21 cellular contexts compared by ENCODE assay signal in the genomic region with DNA sequence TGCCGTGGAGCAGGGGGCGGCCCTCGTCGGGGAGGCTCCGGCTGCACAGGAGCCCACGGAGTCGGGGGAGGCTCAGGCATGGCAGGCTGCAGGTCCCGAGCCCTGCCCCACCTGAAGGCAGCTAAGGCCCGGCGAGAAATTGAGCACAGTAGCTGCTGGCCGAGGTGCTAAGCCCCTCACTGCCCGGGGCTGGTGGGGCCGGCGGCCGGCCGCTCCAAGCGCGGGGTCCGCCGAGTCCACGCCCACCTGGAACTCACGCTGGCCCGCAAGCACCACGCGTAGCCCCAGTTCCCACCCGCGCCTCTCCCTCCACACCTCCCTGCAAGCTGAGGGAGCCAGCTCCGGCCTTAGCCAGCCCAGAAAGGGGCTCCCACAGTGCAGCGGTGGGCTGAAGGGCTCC.
"Had no signal": no experiment of that assay in that cellular context is flagged by ENCODE, and none has a peak within 500 bp of the region (broad histone marks: within the 10 kb centered on the region; RNA-seq: fewer than 3 reads in every experiment).

No MANE protein-coding gene starts in this region.

- H3K36me3 ChIP-seq: neutrophil, pancreas, right lobe of liver, sigmoid colon, stomach, thoracic aorta, thyroid gland, tibial nerve, upper lobe of right lung, uterus had no signal

- DNase-seq: naive B cell; nephron progenitor cell; nucleus accumbens; psoas muscle; right lobe of liver; sigmoid colon; small intestine; stimulated activated CD4-positive, alpha-beta T cell treated with anti-CD3 and anti-CD28 coated beads, Interleukin-15, amount 100 ng/mL, for 24 hours; stimulated activated CD4-positive, alpha-beta T cell treated with anti-CD3 and anti-CD28 coated beads, Interleukin-2, amount 100 ng/mL, for 24 hours; stimulated activated CD4-positive, alpha-beta T cell treated with anti-CD3 and anti-CD28 coated beads, Interleukin-2, amount 100 ng/mL, for 48 hours; stimulated activated CD4-positive, alpha-beta T cell treated with anti-CD3 and anti-CD28 coated beads, Interleukin-4, amount 100 ng/mL, for 24 hours; stimulated activated naive B cell treated with anti-CD40 and anti-IgM and Interleukin-4, amounts not matched to agents 10 μg/mL and 1 μg/mL and 100 μg/mL, for 72 hours; stimulated activated naive CD4-positive, alpha-beta T cell treated with Interleukin-2 at 50 U/mL for 16 hours; stomach; thyroid gland; upper lobe of right lung; uterus had no signal

- H3K9me3 ChIP-seq: neutrophil, pancreas, psoas muscle, right lobe of liver, sigmoid colon, thoracic aorta, thyroid gland, tibial nerve, upper lobe of right lung, uterus had no signal

- H3K4me1 ChIP-seq: pancreas, psoas muscle, right lobe of liver, sigmoid colon, stomach, thyroid gland, tibial nerve, upper lobe of right lung, uterus had no signal

- H3K27ac ChIP-seq: neutrophil, pancreas, psoas muscle, right lobe of liver, sigmoid colon, stomach, thoracic aorta, thyroid gland, tibial nerve, upper lobe of right lung, uterus had no signal

- H3K27me3 ChIP-seq: neutrophil, pancreas, right lobe of liver, sigmoid colon, stomach, thyroid gland, tibial nerve, upper lobe of right lung, uterus had no signal

- H3K4me3 ChIP-seq: pancreas, psoas muscle, right lobe of liver, sigmoid colon, stomach, thoracic aorta, thyroid gland, tibial nerve, upper lobe of right lung, uterus had no signal
